8 cellular contexts compared by ENCODE assay signal in the genomic region with DNA sequence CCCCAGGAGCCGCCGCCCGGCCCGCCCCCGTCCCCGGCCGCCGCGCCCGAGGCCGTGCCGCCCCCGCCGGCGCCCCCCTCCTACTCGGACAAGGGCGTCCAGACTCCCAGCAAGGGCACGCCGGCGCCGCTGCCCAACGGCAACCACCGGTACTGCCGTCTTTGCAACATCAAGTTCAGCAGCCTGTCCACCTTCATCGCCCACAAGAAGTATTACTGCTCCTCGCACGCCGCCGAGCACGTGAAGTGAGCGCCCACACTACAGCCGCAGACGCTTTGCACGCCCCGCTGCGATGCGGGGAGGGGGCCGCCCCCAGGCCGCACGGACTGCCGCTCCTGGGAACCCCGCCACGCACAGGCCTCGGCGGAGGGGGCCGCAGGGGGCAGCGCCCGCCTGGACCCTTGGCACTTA. TPM values are rescaled to one million over a fixed set of nuclear protein-coding genes. Genes with fewer than 3 reads are reported as not detected.
A peak's percentile ranks its signal among the peaks of the same experiment; 100 is the strongest.
DNase-seq lines count a peak whose midpoint lies in the region; ATAC-seq and TF ChIP-seq lines count a peak whose summit lies in the region.

No MANE protein-coding gene starts in this region.

- intact Hi-C loops in activated CD8-positive, alpha-beta T cell treated with anti-CD3 and anti-CD28 coated beads for 36 hours (cut with micrococcal nuclease): no loop called here
- intact Hi-C loops in prostate gland (cut with DNase I): loop anchor here (10.0 kb wide), 1 partner anchor 580 kb away; a partner anchor contains a TSS

- peak; percentile 19 for ATAC-seq in GM18505 (IDR thresholded peaks at IDR 0.05; ENCODE audit: unreplicated experiment)
- peak; percentile 28 for ATAC-seq in HG03432 (IDR thresholded peaks at IDR 0.05; ENCODE audit: unreplicated experiment)
- ATAC-seq in activated CD8-positive, alpha-beta T cell treated with anti-CD3 and anti-CD28 coated beads for 36 hours: peak; percentile 22
- no peak for ATAC-seq in HG02642 (IDR thresholded peaks at IDR 0.05; ENCODE audit: poor library complexity, unreplicated experiment)

- H3K27ac ChIP-seq in prostate gland: no peak overlapping the region

- H3K27me3 ChIP-seq in prostate gland (replicated peaks; ENCODE audit: insufficient read depth): peaks cover 7% of the 10 kb centered on the region

- no peak for TF ChIP-seq CTCF in activated CD8-positive, alpha-beta T cell treated with anti-CD3 and anti-CD28 coated beads for 36 hours (IDR thresholded peaks at IDR 0.05)
- no peak for TF ChIP-seq CTCF in fibroblast of the aortic adventitia (IDR thresholded peaks at IDR 0.05; ENCODE audit: insufficient read depth, low read length)
- TF ChIP-seq CTCF in prostate gland (IDR thresholded peaks at IDR 0.05): peak in 1 of 4 experiments; percentile 9

- H3K9me3 Mint-ChIP-seq in activated CD8-positive, alpha-beta T cell treated with anti-CD3 and anti-CD28 coated beads for 36 hours: no peaks in the 10 kb centered on the region

- peak; percentile 59 for DNase-seq in activated CD8-positive, alpha-beta T cell treated with anti-CD3 and anti-CD28 coated beads for 36 hours
- DNase-seq in fibroblast of the aortic adventitia (ENCODE audit: low read depth) (no peak), prostate gland (ENCODE audit: low spot score) (no peak), T1000 (lab: John Stamatoyannopoulos, UW) (no peak), OCI-M2 (lab: John Stamatoyannopoulos, UW; ENCODE audit: unreplicated experiment) (no peak)

- peaks cover 9% of the 10 kb centered on the region for H3K4me1 Mint-ChIP-seq in activated CD8-positive, alpha-beta T cell treated with anti-CD3 and anti-CD28 coated beads for 36 hours (ENCODE audit: low read depth)

- H3K4me1 ChIP-seq in prostate gland (replicated peaks): peaks cover 4% of the 10 kb centered on the region

- no peaks in the 10 kb centered on the region for H3K36me3 ChIP-seq in prostate gland

- H3K4me3 ChIP-seq in fibroblast of the aortic adventitia (ENCODE audit: low read depth, low read length) (peak overlapping the region; percentile 22), prostate gland (peak overlapping the region; percentile 60 to 75)

- CTCF ChIA-PET in activated CD8-positive, alpha-beta T cell treated with anti-CD3 and anti-CD28 coated beads for 36 hours (lab: Charles Lee): no interaction called here

- H3K36me3 Mint-ChIP-seq in activated CD8-positive, alpha-beta T cell treated with anti-CD3 and anti-CD28 coated beads for 36 hours (ENCODE audit: low read depth): peaks cover 4% of the 10 kb centered on the region

- POLR2A ChIA-PET in activated CD8-positive, alpha-beta T cell treated with anti-CD3 and anti-CD28 coated beads for 36 hours (lab: Charles Lee): interaction anchor here (1.5 to 1.9 kb wide), 2 partner anchors 79 to 80 kb away, joined by 3 to 5 read pairs; no protein-coding TSS in a partner anchor

- no peak for TF ChIP-seq POLR2A in GM18505 (IDR thresholded peaks at IDR 0.05; ENCODE audit: borderline replicate concordance, extremely low read depth, insufficient read depth, insufficient read length)
- TF ChIP-seq POLR2A in prostate gland (IDR thresholded peaks at IDR 0.05): no peak

- H3K27ac Mint-ChIP-seq in activated CD8-positive, alpha-beta T cell treated with anti-CD3 and anti-CD28 coated beads for 36 hours: peak overlapping the region; percentile 85

- peak overlapping the region; percentile 77 for H3K4me3 Mint-ChIP-seq in activated CD8-positive, alpha-beta T cell treated with anti-CD3 and anti-CD28 coated beads for 36 hours

- H3K27me3 Mint-ChIP-seq in activated CD8-positive, alpha-beta T cell treated with anti-CD3 and anti-CD28 coated beads for 36 hours: no peaks in the 10 kb centered on the region

- H3K9me3 ChIP-seq in prostate gland: no peaks in the 10 kb centered on the region

- 13% methylated on average over 37 of the region's 48 CpGs for WGBS in prostate gland

RNA-seq across cellular contexts. Expression of a gene that starts 35.5 kb away (rescaled TPM):
- total RNA-seq in activated CD8-positive, alpha-beta T cell treated with anti-CD3 and anti-CD28 coated beads for 36 hours: 10 to 100 TPM; 67.7 to 73.5 TPM
- total RNA-seq in fibroblast of the aortic adventitia (ENCODE audit: low replicate concordance) (13.3 and 23.8 TPM in 2 replicates), prostate gland (10 to 100 TPM; 26.7 to 50.7 TPM)
